Comparison of ENCODE assay signal across 1 cellular context in the genomic region with DNA sequence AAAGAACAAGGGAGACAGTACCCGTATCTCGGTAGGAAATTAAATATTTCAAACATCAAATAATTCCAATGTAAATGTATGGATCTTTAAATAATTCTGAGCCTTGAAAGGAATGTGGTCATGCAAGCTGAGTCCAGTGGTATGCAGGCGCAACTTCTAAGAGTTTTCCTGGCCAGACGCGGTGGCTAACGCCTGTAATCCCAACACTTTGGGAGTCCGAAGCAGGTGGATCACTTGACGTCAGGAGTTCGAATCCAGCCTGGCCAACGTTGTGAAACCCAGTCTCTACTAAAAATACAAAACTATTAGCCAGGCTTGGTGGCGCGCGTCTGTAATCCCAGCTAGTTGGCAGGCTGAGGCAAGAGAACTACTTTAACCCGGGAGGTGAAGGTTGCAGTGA.
TF ChIP-seq lines count a peak whose summit lies in the region.

No MANE protein-coding gene starts in this region.

TF ChIP-seq in HepG2, 621 proteins besides CTCF, POLR2A, EP300 and RAD21:
- TF ChIP-seq ZNF414 (CRISPR knock-in tag; IDR thresholded peaks at IDR 0.05) (no peak), ZNF687 (CRISPR knock-in tag; IDR thresholded peaks at IDR 0.05) (no peak), ZNF543 (CRISPR knock-in tag; IDR thresholded peaks at IDR 0.05) (no peak), GATAD1 (CRISPR knock-in tag; IDR thresholded peaks at IDR 0.05) (no peak), ZNF781 (CRISPR knock-in tag; IDR thresholded peaks at IDR 0.05; ENCODE audit: borderline replicate concordance, not compliant biosample characterization) (no peak), TRIM24 (CRISPR knock-in tag; IDR thresholded peaks at IDR 0.05) (no peak), CHCHD3 (CRISPR knock-in tag; IDR thresholded peaks at IDR 0.05) (no peak), FOXP1 (IDR thresholded peaks at IDR 0.05) (no peak), FOXP1 (CRISPR knock-in tag; IDR thresholded peaks at IDR 0.05) (no peak), ZFP41 (CRISPR knock-in tag; IDR thresholded peaks at IDR 0.05; ENCODE audit: borderline replicate concordance) (no peak), E2F2 (CRISPR knock-in tag; IDR thresholded peaks at IDR 0.05; ENCODE audit: borderline replicate concordance) (no peak), ZNF616 (CRISPR knock-in tag; IDR thresholded peaks at IDR 0.05; ENCODE audit: low read depth) (no peak), ZNF747 (CRISPR knock-in tag; IDR thresholded peaks at IDR 0.05; ENCODE audit: borderline replicate concordance) (no peak), THRA (CRISPR knock-in tag; IDR thresholded peaks at IDR 0.05; ENCODE audit: borderline replicate concordance) (no peak), NCOR1 (IDR thresholded peaks at IDR 0.05; ENCODE audit: borderline replicate concordance, low read length) (no peak)
- TF ChIP-seq, protein P1, sequence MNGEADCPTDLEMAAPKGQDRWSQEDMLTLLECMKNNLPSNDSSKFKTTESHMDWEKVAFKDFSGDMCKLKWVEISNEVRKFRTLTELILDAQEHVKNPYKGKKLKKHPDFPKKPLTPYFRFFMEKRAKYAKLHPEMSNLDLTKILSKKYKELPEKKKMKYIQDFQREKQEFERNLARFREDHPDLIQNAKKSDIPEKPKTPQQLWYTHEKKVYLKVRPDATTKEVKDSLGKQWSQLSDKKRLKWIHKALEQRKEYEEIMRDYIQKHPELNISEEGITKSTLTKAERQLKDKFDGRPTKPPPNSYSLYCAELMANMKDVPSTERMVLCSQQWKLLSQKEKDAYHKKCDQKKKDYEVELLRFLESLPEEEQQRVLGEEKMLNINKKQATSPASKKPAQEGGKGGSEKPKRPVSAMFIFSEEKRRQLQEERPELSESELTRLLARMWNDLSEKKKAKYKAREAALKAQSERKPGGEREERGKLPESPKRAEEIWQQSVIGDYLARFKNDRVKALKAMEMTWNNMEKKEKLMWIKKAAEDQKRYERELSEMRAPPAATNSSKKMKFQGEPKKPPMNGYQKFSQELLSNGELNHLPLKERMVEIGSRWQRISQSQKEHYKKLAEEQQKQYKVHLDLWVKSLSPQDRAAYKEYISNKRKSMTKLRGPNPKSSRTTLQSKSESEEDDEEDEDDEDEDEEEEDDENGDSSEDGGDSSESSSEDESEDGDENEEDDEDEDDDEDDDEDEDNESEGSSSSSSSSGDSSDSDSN (CRISPR knock-in tag; IDR thresholded peaks at IDR 0.05): no peak
TF ChIP-seq in HepG2: peak in this region for 0.
